In genomic region chr11:65417221-65417701, GRCh38 we compare ENCODE assay signal across 8 cellular contexts. TPM values are rescaled to one million over a fixed set of nuclear protein-coding genes. Genes with fewer than 3 reads are reported as not detected.
DNase-seq lines count a peak whose midpoint lies in the region; ATAC-seq and TF ChIP-seq lines count a peak whose summit lies in the region.

No MANE protein-coding gene starts in this region.

- H3K4me1 ChIP-seq in BE2C = peaks cover 24% of the 10 kb centered on the region

- H3K4me3 Mint-ChIP-seq in activated CD4-positive, alpha-beta T cell treated with anti-CD3 and anti-CD28 coated beads, Interleukin-2, amount 10 ng/mL, durations not matched to agents 24 days and 14 days = peak overlapping the region; percentile 100
- peak overlapping the region; percentile 88 to 99 for H3K4me3 Mint-ChIP-seq in activated T-cell treated with anti-CD3 and anti-CD28 coated beads, Interleukin-2, amount 50 U/mL, for 72 hours

- H3K4me3 ChIP-seq in BE2C (ENCODE audit: low read depth, low read length) = no peak overlapping the region

- peak overlapping the region; percentile 100 for H3K27ac Mint-ChIP-seq in activated CD4-positive, alpha-beta T cell treated with anti-CD3 and anti-CD28 coated beads, Interleukin-2, amount 10 ng/mL, durations not matched to agents 24 days and 14 days
- peak overlapping the region; percentile 94 for H3K27ac Mint-ChIP-seq in activated T-cell treated with anti-CD3 and anti-CD28 coated beads, Interleukin-2, amount 50 U/mL, for 72 hours

- no peaks in the 10 kb centered on the region for H3K9me3 Mint-ChIP-seq in activated CD4-positive, alpha-beta T cell treated with anti-CD3 and anti-CD28 coated beads, Interleukin-2, amount 10 ng/mL, durations not matched to agents 24 days and 14 days
- H3K9me3 Mint-ChIP-seq in activated T-cell treated with anti-CD3 and anti-CD28 coated beads, Interleukin-2, amount 50 U/mL, for 72 hours = no peaks in the 10 kb centered on the region

- ATAC-seq in activated T-cell treated with anti-CD3 and anti-CD28 coated beads, Interleukin-2, amount 50 U/mL, for 72 hours (replicated peaks in 1 of 2) = no peak
- ATAC-seq in Right ventricle myocardium inferior (no peak), sciatic nerve (no peak)

- H3K36me3 Mint-ChIP-seq in activated CD4-positive, alpha-beta T cell treated with anti-CD3 and anti-CD28 coated beads, Interleukin-2, amount 10 ng/mL, durations not matched to agents 24 days and 14 days (ENCODE audit: low read depth) = peaks cover 11% of the 10 kb centered on the region
- H3K36me3 Mint-ChIP-seq in activated T-cell treated with anti-CD3 and anti-CD28 coated beads, Interleukin-2, amount 50 U/mL, for 72 hours (ENCODE audit: insufficient read depth in 2 of 2) = peaks cover 2 to 8% of the 10 kb centered on the region in 2 donors

- intact Hi-C loops in activated CD4-positive, alpha-beta T cell treated with anti-CD3 and anti-CD28 coated beads, Interleukin-2, amount 10 ng/mL, durations not matched to agents 24 days and 14 days (cut with micrococcal nuclease) = loop anchor here (2.0 kb wide), 1 partner anchor 60 kb away; no protein-coding TSS in a partner anchor
- intact Hi-C loops in Right ventricle myocardium inferior (cut with DNase I) (loop anchor here (1.0 to 5.0 kb wide), 4 partner anchors 50 to 155 kb away; partner anchors contain the start of genes FAM89B, LTBP3 and ZNRD2), sciatic nerve (cut with DNase I) (loop anchor here (2.0 to 5.0 kb wide), 2 partner anchors 35 to 94 kb away; partner anchors contain the start of gene SLC25A45)

- no peaks in the 10 kb centered on the region for H3K9me3 ChIP-seq in BE2C

- peaks cover 47% of the 10 kb centered on the region for H3K4me1 Mint-ChIP-seq in activated CD4-positive, alpha-beta T cell treated with anti-CD3 and anti-CD28 coated beads, Interleukin-2, amount 10 ng/mL, durations not matched to agents 24 days and 14 days
- peaks cover 39% of the 10 kb centered on the region for H3K4me1 Mint-ChIP-seq in activated T-cell treated with anti-CD3 and anti-CD28 coated beads, Interleukin-2, amount 50 U/mL, for 72 hours (ENCODE audit: low read depth)

- DNase-seq in activated CD4-positive, alpha-beta T cell treated with anti-CD3 and anti-CD28 coated beads, Interleukin-2, amount 10 ng/mL, durations not matched to agents 24 days and 14 days = peak; percentile 81
- DNase-seq in activated CD4-positive, alpha-beta T cell treated with anti-CD3 and anti-CD28 coated beads, Interleukin-2, amount 50 U/mL, for 1 hour = no peak
- DNase-seq in activated T-cell treated with anti-CD3 and anti-CD28 coated beads, Interleukin-2, amount 50 U/mL, for 72 hours = peak; percentile 45 to 55
- DNase-seq in Right ventricle myocardium inferior (ENCODE audit: missing footprints) (peak; percentile 86), sciatic nerve (ENCODE audit: low spot score) (peak; percentile 80), epidermal melanocyte (ENCODE audit: insufficient read length, low spot score) (no peak), BE2C (no peak), NCI-H2029 treated with DMSO at 0.1 percent for 48 hours (lab: John Stamatoyannopoulos, UW) (no peak)

- no peaks in the 10 kb centered on the region for H3K36me3 ChIP-seq in BE2C

- TF ChIP-seq CTCF in BE2C (IDR thresholded peaks at IDR 0.05; ENCODE audit: low read depth, low read length) = no peak

- no peaks in the 10 kb centered on the region for H3K27me3 Mint-ChIP-seq in activated CD4-positive, alpha-beta T cell treated with anti-CD3 and anti-CD28 coated beads, Interleukin-2, amount 10 ng/mL, durations not matched to agents 24 days and 14 days
- no peaks in the 10 kb centered on the region for H3K27me3 Mint-ChIP-seq in activated T-cell treated with anti-CD3 and anti-CD28 coated beads, Interleukin-2, amount 50 U/mL, for 72 hours (ENCODE audit: low read depth)

- no peaks in the 10 kb centered on the region for H3K27me3 ChIP-seq in BE2C

RNA-seq across cellular contexts. Expression of gene NEAT1, which starts 5.3 kb away (rescaled TPM):
- total RNA-seq in activated CD4-positive, alpha-beta T cell treated with anti-CD3 and anti-CD28 coated beads, Interleukin-2, amount 10 ng/mL, durations not matched to agents 24 days and 14 days = 410 and 411 TPM in 2 replicates
- total RNA-seq in activated T-cell treated with anti-CD3 and anti-CD28 coated beads, Interleukin-2, amount 50 U/mL, for 72 hours = 1,000 to 10,000 TPM in 1 of 2 donors, 100 to 1,000 TPM in 1; 678 to 1,151 TPM
- total RNA-seq in Right ventricle myocardium inferior (457 TPM), sciatic nerve (1,255 TPM)
- polyA plus RNA-seq in BE2C (2012; ENCODE audit: insufficient read depth, insufficient read length, low read depth) = 301 TPM

RNA-seq across cellular contexts. Expression of gene FRMD8, which starts 30.8 kb away (rescaled TPM):
- total RNA-seq in activated CD4-positive, alpha-beta T cell treated with anti-CD3 and anti-CD28 coated beads, Interleukin-2, amount 10 ng/mL, durations not matched to agents 24 days and 14 days = 46.7 and 46.8 TPM in 2 replicates
- total RNA-seq in activated T-cell treated with anti-CD3 and anti-CD28 coated beads, Interleukin-2, amount 50 U/mL, for 72 hours = 10 to 100 TPM; 43.5 to 47.2 TPM
- total RNA-seq in Right ventricle myocardium inferior (8.2 TPM), sciatic nerve (65.9 TPM)
- 12.5 TPM for polyA plus RNA-seq in BE2C (2012; ENCODE audit: insufficient read depth, insufficient read length, low read depth)

RNA-seq across cellular contexts. Expression of gene SLC25A45, which starts 34.8 kb away (rescaled TPM):
- 15.5 and 16.8 TPM in 2 replicates for total RNA-seq in activated CD4-positive, alpha-beta T cell treated with anti-CD3 and anti-CD28 coated beads, Interleukin-2, amount 10 ng/mL, durations not matched to agents 24 days and 14 days
- total RNA-seq in activated T-cell treated with anti-CD3 and anti-CD28 coated beads, Interleukin-2, amount 50 U/mL, for 72 hours = 10 to 100 TPM; 16.4 to 18.8 TPM
- 5.6 TPM for total RNA-seq in Right ventricle myocardium inferior
- 12.0 TPM for total RNA-seq in sciatic nerve
- 2.7 TPM for polyA plus RNA-seq in BE2C (2012; ENCODE audit: insufficient read depth, insufficient read length, low read depth)

Comparison
In these comparisons a context has a peak if more than half of its experiments do, and no peak if none do; other contexts are left out.
1. DNase-seq: peak in activated CD4-positive, alpha-beta T cell treated with anti-CD3 and anti-CD28 coated beads, Interleukin-2, amount 10 ng/mL, durations not matched to agents 24 days and 14 days (single experiment), activated T-cell treated with anti-CD3 and anti-CD28 coated beads, Interleukin-2, amount 50 U/mL, for 72 hours (2 of 2), Right ventricle myocardium inferior (single experiment) and sciatic nerve (single experiment); none in activated CD4-positive, alpha-beta T cell treated with anti-CD3 and anti-CD28 coated beads, Interleukin-2, amount 50 U/mL, for 1 hour (single experiment), epidermal melanocyte (single experiment), BE2C (single experiment) and NCI-H2029 treated with DMSO at 0.1 percent for 48 hours (single experiment).